In genomic region chr17:74454197-74455024, GRCh38 we compare ENCODE assay signal across 1 cellular context.
TF ChIP-seq lines count a peak whose summit lies in the region.

No MANE protein-coding gene starts in this region.

TF ChIP-seq in GM12878, 131 proteins besides CTCF, POLR2A, EP300 and RAD21 (continued from another document):
- TF ChIP-seq ZNF687 (IDR thresholded peaks at IDR 0.05): peak; percentile 55; the same call in 1 of the 2 replicates
- peak; percentile 21 to 38; a peak in 1 of 4 replicates for TF ChIP-seq BHLHE40 (IDR thresholded peaks at IDR 0.05; ENCODE audit: borderline replicate concordance in 1 of 2, low read depth in 2 of 2, low read length in 1 of 2)
- peak; percentile 49; the same call in 1 of the 2 replicates for TF ChIP-seq GATAD2B (conservative IDR thresholded peaks at IDR 0.05; ENCODE audit: low read depth)
- TF ChIP-seq DPF2 (IDR thresholded peaks at IDR 0.05): peak; percentile 53; the same call in 1 of the 2 replicates
- TF ChIP-seq LARP7 (IDR thresholded peaks at IDR 0.05): peak; percentile 40; the same call in 1 of the 2 replicates
- TF ChIP-seq SMAD1 (IDR thresholded peaks at IDR 0.05; ENCODE audit: low read depth, partially characterized antibody): no peak
- peak; percentile 76 for TF ChIP-seq TCF12 (IDR thresholded peaks at IDR 0.05; ENCODE audit: low read depth, low read length)
- peak in 1 of 2 experiments; percentile 66; a peak in 2 of 3 replicates for TF ChIP-seq EGR1 (IDR thresholded peaks at IDR 0.05; ENCODE audit: borderline replicate concordance in 1 of 2, low read depth in 2 of 2, low read length in 2 of 2)
- TF ChIP-seq ATF7 (IDR thresholded peaks at IDR 0.05; ENCODE audit: low read depth): no peak
- no peak for TF ChIP-seq JUND (IDR thresholded peaks at IDR 0.05; ENCODE audit: low read depth, low read length)
- TF ChIP-seq NKRF (conservative IDR thresholded peaks at IDR 0.05): no peak
- peak; percentile 70 to 77 for TF ChIP-seq IKZF2 (IDR thresholded peaks at IDR 0.05)
- TF ChIP-seq IKZF1 (conservative IDR thresholded peaks at IDR 0.05): peak; percentile 87
